12 cellular contexts compared by ENCODE assay signal in genomic region chr18:1014496-1014895, GRCh38.
DNase-seq lines count a peak whose midpoint lies in the region; ATAC-seq and TF ChIP-seq lines count a peak whose summit lies in the region.
"Had no signal": no experiment of that assay in that cellular context is flagged by ENCODE, and none has a peak within 500 bp of the region (broad histone marks: within the 10 kb centered on the region; RNA-seq: fewer than 3 reads in every experiment).

No MANE protein-coding gene starts in this region.

- H3K27me3 Mint-ChIP-seq in glutamatergic neuron (ENCODE audit: unreplicated experiment), result peaks cover 11% of the 10 kb centered on the region
- H3K27me3 Mint-ChIP-seq in T-helper 2 cell treated with Interferon-gamma antibody and Interleukin-4, amounts not matched to agents 5 μg/mL and 100 μg/mL, for 36 hours (ENCODE audit: low read depth), result no peaks in the 10 kb centered on the region
- H3K27me3 Mint-ChIP-seq: B cell had no signal

- peaks cover 25% of the 10 kb centered on the region for H3K9me3 Mint-ChIP-seq in glutamatergic neuron (ENCODE audit: unreplicated experiment)
- H3K9me3 Mint-ChIP-seq in T-helper 2 cell treated with Interferon-gamma antibody and Interleukin-4, amounts not matched to agents 5 μg/mL and 100 μg/mL, for 36 hours, result no peaks in the 10 kb centered on the region

- H3K36me3 Mint-ChIP-seq in glutamatergic neuron (ENCODE audit: unreplicated experiment), result no peaks in the 10 kb centered on the region
- H3K36me3 Mint-ChIP-seq in T-helper 2 cell treated with Interferon-gamma antibody and Interleukin-4, amounts not matched to agents 5 μg/mL and 100 μg/mL, for 36 hours (ENCODE audit: low read depth), result no peaks in the 10 kb centered on the region

- peaks cover 46% of the 10 kb centered on the region for H3K4me1 Mint-ChIP-seq in glutamatergic neuron (ENCODE audit: low read depth, unreplicated experiment)
- no peaks in the 10 kb centered on the region for H3K4me1 Mint-ChIP-seq in T-helper 2 cell treated with Interferon-gamma antibody and Interleukin-4, amounts not matched to agents 5 μg/mL and 100 μg/mL, for 36 hours (ENCODE audit: low read depth)
- H3K4me1 Mint-ChIP-seq: B cell had no signal

- TF ChIP-seq CTCF in glutamatergic neuron (IDR thresholded peaks at IDR 0.05; ENCODE audit: partially characterized antibody, unreplicated experiment), result no peak

- H3K27ac Mint-ChIP-seq in glutamatergic neuron (ENCODE audit: unreplicated experiment), result peak overlapping the region; percentile 80
- H3K27ac Mint-ChIP-seq in T-helper 2 cell treated with Interferon-gamma antibody and Interleukin-4, amounts not matched to agents 5 μg/mL and 100 μg/mL, for 36 hours, result no peak overlapping the region
- H3K27ac Mint-ChIP-seq: B cell had no signal

- H3K4me3 Mint-ChIP-seq in glutamatergic neuron (ENCODE audit: unreplicated experiment), result peak overlapping the region; percentile 36
- no peak overlapping the region for H3K4me3 Mint-ChIP-seq in T-helper 2 cell treated with Interferon-gamma antibody and Interleukin-4, amounts not matched to agents 5 μg/mL and 100 μg/mL, for 36 hours
- H3K4me3 Mint-ChIP-seq: B cell had no signal

- ATAC-seq in GM21360 (IDR thresholded peaks at IDR 0.05; ENCODE audit: unreplicated experiment), result no peak

- DNase-seq in A172 (ENCODE audit: low spot score), result peak; percentile 52
- DNase-seq in Daoy (ENCODE audit: low read depth), result peak; percentile 22
- peak; percentile 50 to 86 for DNase-seq in NCI-H446 (lab: John Stamatoyannopoulos, UW)
- no peak for DNase-seq in glutamatergic neuron
- DNase-seq in GM19238 (ENCODE audit: insufficient read length, low spot score), result no peak
- DNase-seq in activated naive CD4-positive, alpha-beta T cell treated with anti-CD3 and anti-CD28 coated beads, Interleukin-2, amount 50 U/mL, for 16 hours, result no peak
- no peak for DNase-seq in T-helper 2 cell treated with Interferon-gamma antibody and Interleukin-4, amounts not matched to agents 5 μg/mL and 100 μg/mL, for 36 hours (ENCODE audit: low spot score)
- DNase-seq: activated gamma-delta T cell treated with Interleukin-2 at 50 U/mL for 16 hours, kidney, NCI-H510A had no signal

Comparison
In these comparisons a context has a peak if more than half of its experiments do, and no peak if none do; other contexts are left out.
1. DNase-seq: peak in A172 (single experiment), Daoy (single experiment) and NCI-H446 (2 of 2); none in glutamatergic neuron (single experiment), GM19238 (single experiment), activated naive CD4-positive, alpha-beta T cell treated with anti-CD3 and anti-CD28 coated beads, Interleukin-2, amount 50 U/mL, for 16 hours (single experiment) and T-helper 2 cell treated with Interferon-gamma antibody and Interleukin-4, amounts not matched to agents 5 μg/mL and 100 μg/mL, for 36 hours (single experiment).